Comparison of ENCODE assay signal across 28 cellular contexts in genomic region chr9:2145746-2146145, GRCh38.
"Had no signal": no experiment of that assay in that cellular context is flagged by ENCODE, and none has a peak within 500 bp of the region (broad histone marks: within the 10 kb centered on the region; RNA-seq: fewer than 3 reads in every experiment).

No MANE protein-coding gene starts in this region.

- H3K27me3 ChIP-seq: brain microvascular endothelial cell had no signal

- H3K4me3 Mint-ChIP-seq: activated CD4-positive, alpha-beta T cell treated with anti-CD3 and anti-CD28 coated beads for 36 hours; activated CD8-positive, alpha-beta T cell treated with anti-CD3 and anti-CD28 coated beads for 36 hours; activated naive CD4-positive, alpha-beta T cell treated with anti-CD3 and anti-CD28 coated beads for 36 hours; activated naive CD8-positive, alpha-beta T cell treated with anti-CD3 and anti-CD28 coated beads for 36 hours; activated T-helper 1 cell treated with anti-CD3 and anti-CD28 coated beads, Interleukin-12 subunit alpha, Interleukin-12 subunit beta, Interleukin-2, Interleukin-4 antibody, amounts not matched to agents 30 ng/mL and 10 ng/mL and 1 ng/mL, durations not matched to agents 14 hours and 24 hours and 36 hours; T-cell had no signal

- DNase-seq: activated CD4-positive, alpha-beta T cell treated with anti-CD3 and anti-CD28 coated beads for 36 hours; activated CD4-positive, alpha-beta T cell treated with anti-CD3 and anti-CD28 coated beads, Interleukin-2, amount 50 U/mL, for 1 hour; activated CD4-positive, CD25-positive, alpha-beta regulatory T cell; activated CD8-positive, alpha-beta memory T cell treated with anti-CD3 and anti-CD28 coated beads, Interleukin-2, amount 50 U/mL, for 4 hours; activated CD8-positive, alpha-beta T cell treated with anti-CD3 and anti-CD28 coated beads for 36 hours; activated effector memory CD4-positive, alpha-beta T cell treated with anti-CD3 and anti-CD28 coated beads, Interleukin-2, amount 50 U/mL, for 16 hours; activated naive CD4-positive, alpha-beta T cell treated with anti-CD3 and anti-CD28 coated beads for 36 hours; activated naive CD8-positive, alpha-beta T cell treated with anti-CD3 and anti-CD28 coated beads for 36 hours; brain microvascular endothelial cell; cerebellar nuclear complex; KBM-7; MV-4-11; NCI-H1092 treated with DMSO at 0.1 percent for 48 hours; NCI-H1417 treated with DMSO at 0.1 percent for 48 hours; NCI-H1694; NCI-H2029 treated with DMSO at 0.1 percent for 48 hours; NCI-H345; NCI-H510A; NCI-H69; NK-92 treated with Interleukin-12 subunit alpha and Interleukin-12 subunit beta, amount 100 ng/mL, for 24 hours; OCI-M1; RPMI8226; T-cell had no signal

- H3K4me3 ChIP-seq: SK-N-MC had no signal

- H3K27ac ChIP-seq: brain microvascular endothelial cell, SK-N-MC, VCaP had no signal

- ATAC-seq: activated CD4-positive, alpha-beta T cell treated with anti-CD3 and anti-CD28 coated beads for 36 hours; activated CD8-positive, alpha-beta T cell treated with anti-CD3 and anti-CD28 coated beads for 36 hours; Panc1; Right ventricle myocardium inferior; T-cell had no signal

- H3K27me3 Mint-ChIP-seq: activated CD4-positive, alpha-beta T cell treated with anti-CD3 and anti-CD28 coated beads for 36 hours; activated CD8-positive, alpha-beta T cell treated with anti-CD3 and anti-CD28 coated beads for 36 hours; activated naive CD8-positive, alpha-beta T cell treated with anti-CD3 and anti-CD28 coated beads for 36 hours; T-cell had no signal

- H3K36me3 ChIP-seq: brain microvascular endothelial cell had no signal

- H3K27ac Mint-ChIP-seq: activated CD4-positive, alpha-beta T cell treated with anti-CD3 and anti-CD28 coated beads for 36 hours; activated CD8-positive, alpha-beta T cell treated with anti-CD3 and anti-CD28 coated beads for 36 hours; activated naive CD4-positive, alpha-beta T cell treated with anti-CD3 and anti-CD28 coated beads for 36 hours; activated naive CD8-positive, alpha-beta T cell treated with anti-CD3 and anti-CD28 coated beads for 36 hours; activated T-helper 1 cell treated with anti-CD3 and anti-CD28 coated beads, Interleukin-12 subunit alpha, Interleukin-12 subunit beta, Interleukin-2, Interleukin-4 antibody, amounts not matched to agents 30 ng/mL and 10 ng/mL and 1 ng/mL, durations not matched to agents 14 hours and 24 hours and 36 hours had no signal

- H3K9me3 Mint-ChIP-seq: activated CD8-positive, alpha-beta T cell treated with anti-CD3 and anti-CD28 coated beads for 36 hours; T-cell had no signal
